16 cellular contexts compared by ENCODE assay signal in the genomic region with DNA sequence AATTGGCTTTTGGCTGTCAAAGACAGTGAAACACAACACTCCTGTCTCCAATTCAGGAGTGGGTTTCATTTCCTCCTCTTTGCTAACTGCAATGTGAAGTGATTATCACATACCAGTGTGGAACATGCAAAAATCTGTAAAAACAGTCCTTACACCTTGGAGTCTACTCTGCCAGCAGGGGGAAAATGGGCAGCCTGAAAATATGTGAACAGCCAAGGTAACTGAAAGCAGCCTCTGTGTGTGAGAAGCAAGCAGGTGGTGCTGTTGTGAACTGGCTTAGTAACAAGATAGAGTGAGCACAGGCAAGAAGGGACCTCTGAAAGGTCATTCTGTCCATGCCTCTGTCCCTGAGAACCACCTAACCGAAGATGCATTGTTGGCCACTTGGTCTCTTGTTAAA. TPM values are rescaled to one million over a fixed set of nuclear protein-coding genes. Genes with fewer than 3 reads are reported as not detected.
DNase-seq lines count a peak whose midpoint lies in the region; ATAC-seq, FAIRE-seq and TF ChIP-seq lines count a peak whose summit lies in the region.
"Had no signal": no experiment of that assay in that cellular context is flagged by ENCODE, and none has a peak within 500 bp of the region (broad histone marks: within the 10 kb centered on the region; RNA-seq: fewer than 3 reads in every experiment).

No MANE protein-coding gene starts in this region.

- H3K4me3 Mint-ChIP-seq in activated CD4-positive, alpha-beta T cell treated with anti-CD3 and anti-CD28 coated beads for 36 hours: no peak overlapping the region
- H3K4me3 Mint-ChIP-seq: memory B cell had no signal

- peak; percentile 49 to 60 for TF ChIP-seq CTCF in mammary epithelial cell (conservative IDR thresholded peaks at IDR 0.05 in 1 of 2, IDR thresholded peaks at IDR 0.05 in 1 of 2; ENCODE audit: extremely low read depth in 1 of 2, insufficient read depth in 1 of 2, low read depth in 1 of 2, low read length in 2 of 2)

- H3K4me3 ChIP-seq in mammary epithelial cell (replicated peaks in 1 of 3; ENCODE audit: insufficient read depth in 1 of 3, low read depth in 2 of 3, low read length in 3 of 3) (no peak overlapping the region), small intestine (ENCODE audit: low read depth in 1 of 2, low read length in 2 of 2) (no peak overlapping the region)
- H3K4me3 ChIP-seq: right atrium auricular region, vagina had no signal

- dilution Hi-C loops in mammary epithelial cell (cut with HindIII; ENCODE audit: low sequenced_read_pairs): loop anchor here (10.0 kb wide), 1 partner anchor 192 kb away; no protein-coding TSS in a partner anchor

- ATAC-seq in activated CD4-positive, alpha-beta T cell treated with anti-CD3 and anti-CD28 coated beads for 36 hours: no peak
- ATAC-seq in GM21825 (IDR thresholded peaks at IDR 0.05; ENCODE audit: unreplicated experiment) (no peak), GM21528 (IDR thresholded peaks at IDR 0.05; ENCODE audit: low FRiP score, unreplicated experiment) (no peak)

- FAIRE-seq in small intestine (lab: Jason Lieb, UNC): no peak

- no peak overlapping the region for H2AFZ ChIP-seq in mammary epithelial cell (ENCODE audit: low read depth, low read length)

- H3K9me3 Mint-ChIP-seq in activated CD4-positive, alpha-beta T cell treated with anti-CD3 and anti-CD28 coated beads for 36 hours (ENCODE audit: low read depth): no peaks in the 10 kb centered on the region
- H3K9me3 Mint-ChIP-seq: memory B cell had no signal

- BruUV-seq in mammary epithelial cell (replicated peaks; lab: Mats Ljungman, UMichigan): no TSS peak

- CTCF ChIA-PET in activated CD4-positive, alpha-beta T cell treated with anti-CD3 and anti-CD28 coated beads for 36 hours (lab: Charles Lee): interaction anchor here (0.7 to 1.4 kb wide), 3 partner anchors 89 to 197 kb away, joined by 3 to 6 read pairs (median 4); no protein-coding TSS in a partner anchor
- CTCF ChIA-PET in mammary epithelial cell (lab: Charles Lee; ENCODE audit: low non-redundant PET): interaction anchor here (0.7 kb wide), 1 partner anchor 53 kb away, joined by 3 read pairs; no protein-coding TSS in a partner anchor

- H3K4me1 ChIP-seq in mammary epithelial cell (ENCODE audit: insufficient read depth, low read length): peaks cover 23% of the 10 kb centered on the region
- no peaks in the 10 kb centered on the region for H3K4me1 ChIP-seq in small intestine (ENCODE audit: control insufficient read depth in 2 of 2, insufficient read depth in 1 of 2, low read depth in 1 of 2, low read length in 1 of 2)

- H3K9ac ChIP-seq in mammary epithelial cell (ENCODE audit: insufficient read depth, low read length): no peak overlapping the region

- no peak overlapping the region for H3K27ac Mint-ChIP-seq in activated CD4-positive, alpha-beta T cell treated with anti-CD3 and anti-CD28 coated beads for 36 hours
- H3K27ac Mint-ChIP-seq: memory B cell had no signal

- H3K36me3 Mint-ChIP-seq in activated CD4-positive, alpha-beta T cell treated with anti-CD3 and anti-CD28 coated beads for 36 hours (ENCODE audit: low read depth): no peaks in the 10 kb centered on the region
- H3K36me3 Mint-ChIP-seq: memory B cell had no signal

- in situ Hi-C loops in mammary epithelial cell (cut with MboI; ENCODE audit: low sequenced_read_pairs in 2 of 2): loop anchor here in 1 of 2 donors (10.0 kb wide), 1 partner anchor 182 kb away; no protein-coding TSS in a partner anchor

- H3K36me3 ChIP-seq in mammary epithelial cell (ENCODE audit: insufficient read depth, low read length) (no peaks in the 10 kb centered on the region), small intestine (ENCODE audit: control insufficient read depth in 2 of 2, insufficient read depth in 2 of 2, low read length in 2 of 2) (no peaks in the 10 kb centered on the region)
- H3K36me3 ChIP-seq: right atrium auricular region, vagina had no signal

- H3K4me2 ChIP-seq in mammary epithelial cell (ENCODE audit: insufficient read depth, low read depth, low read length): no peak overlapping the region

- H3K27me3 Mint-ChIP-seq in activated CD4-positive, alpha-beta T cell treated with anti-CD3 and anti-CD28 coated beads for 36 hours: peaks cover 41% of the 10 kb centered on the region

- intact Hi-C loops in activated CD4-positive, alpha-beta T cell treated with anti-CD3 and anti-CD28 coated beads for 36 hours (cut with DNase I, micrococcal nuclease): no loop called here
- intact Hi-C loops in mammary epithelial cell (cut with micrococcal nuclease): loop anchor here (10.0 kb wide), 3 partner anchors 82 to 278 kb away; no protein-coding TSS in a partner anchor

- no peak overlapping the region for H3K27ac ChIP-seq in mammary epithelial cell (ENCODE audit: insufficient read depth, low read depth, low read length)
- H3K27ac ChIP-seq in small intestine (ENCODE audit: low read depth in 1 of 2, low read length in 1 of 2): no peak overlapping the region
- H3K27ac ChIP-seq: right atrium auricular region, vagina had no signal

- 100% methylated on average over 1 of the region's 1 CpG for WGBS in mammary epithelial cell (ENCODE audit: low coverage, missing lambda C conversion rate)
- WGBS in small intestine, 3 donors: 48 to 67% (median 61%) methylated on average over 1 of the region's 1 CpG

- no peaks in the 10 kb centered on the region for H4K20me1 ChIP-seq in mammary epithelial cell (ENCODE audit: insufficient read depth, low read length)

- no peaks in the 10 kb centered on the region for H3K27me3 ChIP-seq in mammary epithelial cell (ENCODE audit: insufficient read depth, low read length)
- peaks cover 11 to 14% of the 10 kb centered on the region in 2 donors for H3K27me3 ChIP-seq in small intestine (ENCODE audit: control insufficient read depth in 2 of 2, insufficient read depth in 2 of 2, low read length in 2 of 2)

- H3K9me3 ChIP-seq in mammary epithelial cell (replicated peaks; ENCODE audit: insufficient read depth, low read length) (no peaks in the 10 kb centered on the region), small intestine (ENCODE audit: control insufficient read depth, low read depth) (no peaks in the 10 kb centered on the region)
- H3K9me3 ChIP-seq: right atrium auricular region, vagina had no signal

- DNase-seq in activated CD4-positive, alpha-beta T cell treated with anti-CD3 and anti-CD28 coated beads for 36 hours: peak; percentile 14
- no peak for DNase-seq in activated CD4-positive, alpha-beta T cell treated with anti-CD3 and anti-CD28 coated beads for 48 hours
- DNase-seq in NCI-H2171 (lab: John Stamatoyannopoulos, UW) (peak; percentile 80), mammary epithelial cell (peak; percentile 43), small intestine (peak; percentile 2)
- no peak for DNase-seq in NK-92 treated with Interleukin-12 subunit alpha and Interleukin-12 subunit beta, amount 100 ng/mL, for 24 hours (lab: John Stamatoyannopoulos, UW)
- DNase-seq: activated CD4-positive, alpha-beta T cell treated with anti-CD3 and anti-CD28 coated beads for 1 hour; activated gamma-delta T cell treated with Interleukin-2 at 50 U/mL for 16 hours; foreskin fibroblast; KG1 had no signal

- peaks cover 5% of the 10 kb centered on the region for H3K4me1 Mint-ChIP-seq in activated CD4-positive, alpha-beta T cell treated with anti-CD3 and anti-CD28 coated beads for 36 hours
- H3K4me1 Mint-ChIP-seq: memory B cell had no signal

- POLR2A ChIA-PET in activated CD4-positive, alpha-beta T cell treated with anti-CD3 and anti-CD28 coated beads for 36 hours (lab: Charles Lee): no interaction called here

- peaks cover 64% of the 10 kb centered on the region for H3K79me2 ChIP-seq in mammary epithelial cell (ENCODE audit: insufficient read depth, low read length)

RNA-seq across cellular contexts. Expression of gene PRMT8, which starts 6.0 kb away (rescaled TPM):
- total RNA-seq in activated CD4-positive, alpha-beta T cell treated with anti-CD3 and anti-CD28 coated beads for 36 hours: not detected
- total RNA-seq in mammary epithelial cell: 10 to 100 TPM in 1 of 2 donors, under 1 TPM in 1; 0.50 to 34.0 TPM
- polyA plus RNA-seq in mammary epithelial cell (8.9 TPM), small intestine (under 1 TPM in 1 of 3 donors, not detected in 2; 0.01 TPM)
- polyA minus RNA-seq in mammary epithelial cell: 17.8 TPM
- total RNA-seq: vagina had no signal
- polyA plus RNA-seq: BJ had no signal

Comparison
In these comparisons a context has a peak if more than half of its experiments do, and no peak if none do; other contexts are left out.
1. DNase-seq: peak in activated CD4-positive, alpha-beta T cell treated with anti-CD3 and anti-CD28 coated beads for 36 hours (single experiment), NCI-H2171 (single experiment), mammary epithelial cell (single experiment) and small intestine (single experiment); none in activated CD4-positive, alpha-beta T cell treated with anti-CD3 and anti-CD28 coated beads for 48 hours (single experiment) and NK-92 treated with Interleukin-12 subunit alpha and Interleukin-12 subunit beta, amount 100 ng/mL, for 24 hours (single experiment).